Comparison of ENCODE assay signal across 1 cellular context in the genomic region with DNA sequence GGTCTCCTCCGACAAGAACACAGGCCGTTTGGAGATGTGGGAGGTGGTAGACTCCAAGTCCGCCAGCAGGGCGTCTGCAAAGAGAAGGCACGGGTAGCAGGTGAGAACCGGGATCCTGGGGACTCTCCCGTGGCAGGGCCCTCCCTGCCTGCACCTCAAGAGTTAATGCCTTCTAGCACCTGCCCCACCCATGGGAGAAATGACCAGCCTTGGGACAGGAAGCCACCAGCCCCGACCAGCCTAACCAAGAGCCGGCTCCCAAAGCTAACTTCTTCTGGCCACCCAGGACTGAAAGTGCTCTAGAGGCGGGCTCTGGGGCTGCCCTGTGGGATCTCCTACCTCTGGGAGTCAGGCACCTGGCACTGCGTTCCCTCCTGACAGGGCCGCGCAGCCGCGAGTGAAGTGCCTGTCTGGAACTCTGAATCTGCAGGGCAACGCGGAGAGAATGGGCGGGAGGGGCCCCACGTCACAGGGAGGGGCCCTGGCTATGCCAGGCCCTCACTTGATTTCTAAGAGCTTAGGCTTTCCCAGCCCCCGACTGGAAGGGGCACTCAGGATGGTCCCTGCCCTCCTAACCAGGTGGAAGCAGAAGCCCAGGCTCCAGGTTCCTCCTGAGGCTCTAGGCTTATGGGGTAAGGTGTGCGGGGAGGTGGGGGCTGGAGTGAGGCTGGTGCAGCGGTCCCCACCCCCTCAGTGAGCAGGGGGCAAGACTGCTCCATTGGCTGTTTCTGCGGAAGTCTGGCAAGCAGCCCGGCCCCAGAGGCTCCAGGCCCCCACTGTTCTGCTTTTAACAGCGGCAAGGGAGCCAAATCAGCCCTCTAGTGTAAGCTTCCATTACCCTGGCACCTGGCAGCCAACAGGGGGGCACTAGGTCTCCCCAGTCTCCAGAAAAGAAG.
TF ChIP-seq lines count a peak whose summit lies in the region.

No MANE protein-coding gene starts in this region.

TF ChIP-seq in Ishikawa, 13 proteins besides CTCF, POLR2A, EP300 and RAD21 (continued from another document):
- TF ChIP-seq, protein P1, sequence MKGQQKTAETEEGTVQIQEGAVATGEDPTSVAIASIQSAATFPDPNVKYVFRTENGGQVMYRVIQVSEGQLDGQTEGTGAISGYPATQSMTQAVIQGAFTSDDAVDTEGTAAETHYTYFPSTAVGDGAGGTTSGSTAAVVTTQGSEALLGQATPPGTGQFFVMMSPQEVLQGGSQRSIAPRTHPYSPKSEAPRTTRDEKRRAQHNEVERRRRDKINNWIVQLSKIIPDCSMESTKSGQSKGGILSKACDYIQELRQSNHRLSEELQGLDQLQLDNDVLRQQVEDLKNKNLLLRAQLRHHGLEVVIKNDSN (IDR thresholded peaks at IDR 0.05), result no peak
- TF ChIP-seq TAF1 (IDR thresholded peaks at IDR 0.05; ENCODE audit: low read depth) (peak; percentile 55), CEBPB (IDR thresholded peaks at IDR 0.05) (no peak)
